ENCODE assay signal across 9 cellular contexts in the genomic region with DNA sequence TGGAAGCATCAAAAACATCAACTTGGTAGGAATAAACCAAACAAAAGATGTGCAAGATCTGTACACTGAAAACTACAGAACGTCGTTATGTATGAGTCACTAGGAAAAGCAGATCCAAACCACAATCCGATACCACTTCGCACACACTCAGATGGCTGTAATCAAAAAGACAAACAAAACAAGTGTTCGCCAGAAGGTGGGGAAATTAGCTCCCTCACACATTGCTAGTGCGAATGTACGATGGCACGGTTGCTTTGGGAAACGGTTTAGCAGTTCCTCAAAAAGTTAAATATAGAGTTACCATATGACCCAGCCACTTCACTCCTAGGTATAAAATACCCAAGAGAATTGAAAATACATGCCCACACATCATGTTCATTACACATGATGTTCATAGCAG. TPM values are rescaled to one million over a fixed set of nuclear protein-coding genes. Genes with fewer than 3 reads are reported as not detected.
DNase-seq lines count a peak whose midpoint lies in the region; ATAC-seq and TF ChIP-seq lines count a peak whose summit lies in the region.
"Had no signal": no experiment of that assay in that cellular context is flagged by ENCODE, and none has a peak within 500 bp of the region (broad histone marks: within the 10 kb centered on the region; RNA-seq: fewer than 3 reads in every experiment).

No MANE protein-coding gene starts in this region.

- H3K27ac ChIP-seq in neuronal stem cell (replicated peaks; ENCODE audit: low read length) = no peak overlapping the region

- H3K4ac ChIP-seq in neuronal stem cell (ENCODE audit: low read length) = no peak overlapping the region

- H2BK5ac ChIP-seq in neuronal stem cell (ENCODE audit: low read length) = no peak overlapping the region

- no CpG with 5 or more reads among the region's 9 CpGs for WGBS in neuronal stem cell (ENCODE audit: extremely low coverage in 2 of 2, insufficient read length in 2 of 2, insufficient replicate concordance in 1 of 2), 2 donors

- H3K4me2 ChIP-seq in neuronal stem cell (ENCODE audit: insufficient read depth, low read length, poor library complexity, severe bottlenecking) = no peak overlapping the region

- no peak overlapping the region for H2AK5ac ChIP-seq in neuronal stem cell (ENCODE audit: low read depth, low read length)

- no peak; the same call in 1 of the 2 replicates for TF ChIP-seq CTCF in AG10803 (conservative IDR thresholded peaks at IDR 0.05; ENCODE audit: low read length)
- no peak for TF ChIP-seq CTCF in GM20000 (IDR thresholded peaks at IDR 0.05; ENCODE audit: extremely low read depth, missing control alignments)

- no peak overlapping the region for H4K8ac ChIP-seq in neuronal stem cell (ENCODE audit: low read depth, low read length)

- H3K18ac ChIP-seq in neuronal stem cell (ENCODE audit: low read length) = no peak overlapping the region

- H3K14ac ChIP-seq in neuronal stem cell (ENCODE audit: low read length) = no peak overlapping the region

- no peak for ATAC-seq in HG03521 (IDR thresholded peaks at IDR 0.05; ENCODE audit: unreplicated experiment)
- ATAC-seq: T-helper 17 cell had no signal

- H3K4me3 ChIP-seq in AG10803 (ENCODE audit: low read length) (no peak overlapping the region), neuronal stem cell (ENCODE audit: low read length in 2 of 2) (no peak overlapping the region)

- no peak overlapping the region for H3K9ac ChIP-seq in neuronal stem cell (ENCODE audit: low read depth, low read length, poor library complexity)

- no peaks in the 10 kb centered on the region for H3K36me3 ChIP-seq in neuronal stem cell (replicated peaks in 1 of 2; ENCODE audit: control insufficient read depth in 2 of 2, insufficient read depth in 2 of 2, low read length in 2 of 2)

- no peak overlapping the region for H2BK15ac ChIP-seq in neuronal stem cell (ENCODE audit: low read length)

- no peak overlapping the region for H2BK12ac ChIP-seq in neuronal stem cell (ENCODE audit: low read length)

- H4K91ac ChIP-seq in neuronal stem cell (ENCODE audit: low read depth, low read length, poor library complexity) = no peak overlapping the region

- H2BK120ac ChIP-seq in neuronal stem cell (ENCODE audit: low read depth, low read length) = no peak overlapping the region

- H3K4me1 ChIP-seq in neuronal stem cell (ENCODE audit: control insufficient read depth in 2 of 2, insufficient read depth in 1 of 2, low read depth in 1 of 2, low read length in 2 of 2) = peaks cover 0 to under 1% of the 10 kb centered on the region in 2 donors

- no peaks in the 10 kb centered on the region for H3K27me3 ChIP-seq in neuronal stem cell (ENCODE audit: control insufficient read depth in 3 of 3, insufficient read depth in 3 of 3, low read depth in 1 of 3, low read length in 3 of 3)

- no peaks in the 10 kb centered on the region for H3K79me1 ChIP-seq in neuronal stem cell (ENCODE audit: low read depth, low read length)

- H3K9me3 ChIP-seq in neuronal stem cell (replicated peaks in 1 of 2; ENCODE audit: control insufficient read depth in 2 of 2, insufficient read depth in 1 of 2, low read depth in 1 of 2, low read length in 2 of 2) = no peaks in the 10 kb centered on the region

- H2AFZ ChIP-seq in neuronal stem cell (ENCODE audit: low read length) = no peak overlapping the region

- no peak overlapping the region for H3K23ac ChIP-seq in neuronal stem cell (ENCODE audit: low read depth, low read length, poor library complexity)

- peak; percentile 82 for DNase-seq in AG10803 (ENCODE audit: low read depth)
- peak; percentile 86 for DNase-seq in HCEC 1CT
- DNase-seq in RKO (ENCODE audit: low spot score) = peak; percentile 77
- DNase-seq in fibroblast of peridontal ligament (ENCODE audit: extremely low read depth) = peak; percentile 92
- no peak for DNase-seq in GM20000 (ENCODE audit: low spot score)
- no peak for DNase-seq in D341Med (ENCODE audit: low spot score)
- no peak for DNase-seq in neuronal stem cell (ENCODE audit: low spot score)
- DNase-seq: T-helper 17 cell had no signal

RNA-seq across cellular contexts. Expression of a gene that starts 14.8 kb away (rescaled TPM):
- polyA plus RNA-seq in neuronal stem cell (2013, experiment 1 of 2) = 4.2 TPM
- 4.3 TPM for polyA plus RNA-seq in neuronal stem cell (2013, experiment 2 of 2)

RNA-seq across cellular contexts. Expression of a gene that starts 26.3 kb away (rescaled TPM):
- polyA plus RNA-seq in neuronal stem cell (2013, experiment 1 of 2) = 16.9 TPM
- 16.2 TPM for polyA plus RNA-seq in neuronal stem cell (2013, experiment 2 of 2)

RNA-seq across cellular contexts. Expression of a gene that starts 45.9 kb away (rescaled TPM):
- not detected for polyA plus RNA-seq in neuronal stem cell (2013, experiment 1 of 2)
- polyA plus RNA-seq in neuronal stem cell (2013, experiment 2 of 2) = not detected

RNA-seq across cellular contexts. Expression of a gene that starts 47.8 kb away (rescaled TPM):
- polyA plus RNA-seq in neuronal stem cell (2013, experiment 1 of 2) = 10.5 TPM
- 8.0 TPM for polyA plus RNA-seq in neuronal stem cell (2013, experiment 2 of 2)

Comparison
In these comparisons a context has a peak if more than half of its experiments do, and no peak if none do; other contexts are left out.
1. DNase-seq: peak in AG10803 (single experiment), HCEC 1CT (single experiment), RKO (single experiment) and fibroblast of peridontal ligament (single experiment); none in GM20000 (single experiment), D341Med (single experiment) and neuronal stem cell (single experiment).